ENCODE assay signal across 1 cellular context in the genomic region with DNA sequence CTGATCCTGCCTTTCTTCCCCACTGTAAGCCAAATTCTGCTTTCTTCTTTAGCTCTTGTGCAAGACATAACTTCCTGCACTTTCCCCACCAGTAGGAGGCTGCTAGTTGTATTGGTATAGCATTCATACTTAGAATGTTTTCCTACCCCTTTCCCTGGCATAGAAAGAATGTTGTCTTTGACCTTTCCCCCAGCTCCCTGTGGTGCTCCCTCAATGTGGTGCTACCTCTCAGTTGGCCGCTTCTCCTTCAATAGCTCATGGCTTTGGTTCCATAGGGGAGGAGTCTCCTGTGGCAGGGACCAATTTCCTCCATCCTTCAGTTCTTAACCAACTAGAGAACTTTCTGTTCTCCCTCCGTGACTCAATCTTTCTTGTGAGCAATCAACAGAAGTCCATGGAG.
TF ChIP-seq lines count a peak whose summit lies in the region.

No MANE protein-coding gene starts in this region.

TF ChIP-seq in WTC11, 78 proteins besides CTCF, POLR2A, EP300 and RAD21 (continued from another document):
- TF ChIP-seq, protein P1, sequence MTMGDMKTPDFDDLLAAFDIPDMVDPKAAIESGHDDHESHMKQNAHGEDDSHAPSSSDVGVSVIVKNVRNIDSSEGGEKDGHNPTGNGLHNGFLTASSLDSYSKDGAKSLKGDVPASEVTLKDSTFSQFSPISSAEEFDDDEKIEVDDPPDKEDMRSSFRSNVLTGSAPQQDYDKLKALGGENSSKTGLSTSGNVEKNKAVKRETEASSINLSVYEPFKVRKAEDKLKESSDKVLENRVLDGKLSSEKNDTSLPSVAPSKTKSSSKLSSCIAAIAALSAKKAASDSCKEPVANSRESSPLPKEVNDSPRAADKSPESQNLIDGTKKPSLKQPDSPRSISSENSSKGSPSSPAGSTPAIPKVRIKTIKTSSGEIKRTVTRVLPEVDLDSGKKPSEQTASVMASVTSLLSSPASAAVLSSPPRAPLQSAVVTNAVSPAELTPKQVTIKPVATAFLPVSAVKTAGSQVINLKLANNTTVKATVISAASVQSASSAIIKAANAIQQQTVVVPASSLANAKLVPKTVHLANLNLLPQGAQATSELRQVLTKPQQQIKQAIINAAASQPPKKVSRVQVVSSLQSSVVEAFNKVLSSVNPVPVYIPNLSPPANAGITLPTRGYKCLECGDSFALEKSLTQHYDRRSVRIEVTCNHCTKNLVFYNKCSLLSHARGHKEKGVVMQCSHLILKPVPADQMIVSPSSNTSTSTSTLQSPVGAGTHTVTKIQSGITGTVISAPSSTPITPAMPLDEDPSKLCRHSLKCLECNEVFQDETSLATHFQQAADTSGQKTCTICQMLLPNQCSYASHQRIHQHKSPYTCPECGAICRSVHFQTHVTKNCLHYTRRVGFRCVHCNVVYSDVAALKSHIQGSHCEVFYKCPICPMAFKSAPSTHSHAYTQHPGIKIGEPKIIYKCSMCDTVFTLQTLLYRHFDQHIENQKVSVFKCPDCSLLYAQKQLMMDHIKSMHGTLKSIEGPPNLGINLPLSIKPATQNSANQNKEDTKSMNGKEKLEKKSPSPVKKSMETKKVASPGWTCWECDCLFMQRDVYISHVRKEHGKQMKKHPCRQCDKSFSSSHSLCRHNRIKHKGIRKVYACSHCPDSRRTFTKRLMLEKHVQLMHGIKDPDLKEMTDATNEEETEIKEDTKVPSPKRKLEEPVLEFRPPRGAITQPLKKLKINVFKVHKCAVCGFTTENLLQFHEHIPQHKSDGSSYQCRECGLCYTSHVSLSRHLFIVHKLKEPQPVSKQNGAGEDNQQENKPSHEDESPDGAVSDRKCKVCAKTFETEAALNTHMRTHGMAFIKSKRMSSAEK (CRISPR knock-in tag; IDR thresholded peaks at IDR 0.05; ENCODE audit: borderline replicate concordance) = no peak
- TF ChIP-seq, protein P2, sequence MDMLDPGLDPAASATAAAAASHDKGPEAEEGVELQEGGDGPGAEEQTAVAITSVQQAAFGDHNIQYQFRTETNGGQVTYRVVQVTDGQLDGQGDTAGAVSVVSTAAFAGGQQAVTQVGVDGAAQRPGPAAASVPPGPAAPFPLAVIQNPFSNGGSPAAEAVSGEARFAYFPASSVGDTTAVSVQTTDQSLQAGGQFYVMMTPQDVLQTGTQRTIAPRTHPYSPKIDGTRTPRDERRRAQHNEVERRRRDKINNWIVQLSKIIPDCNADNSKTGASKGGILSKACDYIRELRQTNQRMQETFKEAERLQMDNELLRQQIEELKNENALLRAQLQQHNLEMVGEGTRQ (CRISPR knock-in tag; IDR thresholded peaks at IDR 0.05) = no peak
- no peak for TF ChIP-seq SOX15 (CRISPR knock-in tag; IDR thresholded peaks at IDR 0.05)
- no peak for TF ChIP-seq ESRRA (CRISPR knock-in tag; IDR thresholded peaks at IDR 0.05; ENCODE audit: borderline replicate concordance)
- TF ChIP-seq RORB (CRISPR knock-in tag; IDR thresholded peaks at IDR 0.05) = no peak
- TF ChIP-seq ZNF317 (CRISPR knock-in tag; IDR thresholded peaks at IDR 0.05; ENCODE audit: borderline replicate concordance, low read depth) = no peak
- TF ChIP-seq, protein P3, sequence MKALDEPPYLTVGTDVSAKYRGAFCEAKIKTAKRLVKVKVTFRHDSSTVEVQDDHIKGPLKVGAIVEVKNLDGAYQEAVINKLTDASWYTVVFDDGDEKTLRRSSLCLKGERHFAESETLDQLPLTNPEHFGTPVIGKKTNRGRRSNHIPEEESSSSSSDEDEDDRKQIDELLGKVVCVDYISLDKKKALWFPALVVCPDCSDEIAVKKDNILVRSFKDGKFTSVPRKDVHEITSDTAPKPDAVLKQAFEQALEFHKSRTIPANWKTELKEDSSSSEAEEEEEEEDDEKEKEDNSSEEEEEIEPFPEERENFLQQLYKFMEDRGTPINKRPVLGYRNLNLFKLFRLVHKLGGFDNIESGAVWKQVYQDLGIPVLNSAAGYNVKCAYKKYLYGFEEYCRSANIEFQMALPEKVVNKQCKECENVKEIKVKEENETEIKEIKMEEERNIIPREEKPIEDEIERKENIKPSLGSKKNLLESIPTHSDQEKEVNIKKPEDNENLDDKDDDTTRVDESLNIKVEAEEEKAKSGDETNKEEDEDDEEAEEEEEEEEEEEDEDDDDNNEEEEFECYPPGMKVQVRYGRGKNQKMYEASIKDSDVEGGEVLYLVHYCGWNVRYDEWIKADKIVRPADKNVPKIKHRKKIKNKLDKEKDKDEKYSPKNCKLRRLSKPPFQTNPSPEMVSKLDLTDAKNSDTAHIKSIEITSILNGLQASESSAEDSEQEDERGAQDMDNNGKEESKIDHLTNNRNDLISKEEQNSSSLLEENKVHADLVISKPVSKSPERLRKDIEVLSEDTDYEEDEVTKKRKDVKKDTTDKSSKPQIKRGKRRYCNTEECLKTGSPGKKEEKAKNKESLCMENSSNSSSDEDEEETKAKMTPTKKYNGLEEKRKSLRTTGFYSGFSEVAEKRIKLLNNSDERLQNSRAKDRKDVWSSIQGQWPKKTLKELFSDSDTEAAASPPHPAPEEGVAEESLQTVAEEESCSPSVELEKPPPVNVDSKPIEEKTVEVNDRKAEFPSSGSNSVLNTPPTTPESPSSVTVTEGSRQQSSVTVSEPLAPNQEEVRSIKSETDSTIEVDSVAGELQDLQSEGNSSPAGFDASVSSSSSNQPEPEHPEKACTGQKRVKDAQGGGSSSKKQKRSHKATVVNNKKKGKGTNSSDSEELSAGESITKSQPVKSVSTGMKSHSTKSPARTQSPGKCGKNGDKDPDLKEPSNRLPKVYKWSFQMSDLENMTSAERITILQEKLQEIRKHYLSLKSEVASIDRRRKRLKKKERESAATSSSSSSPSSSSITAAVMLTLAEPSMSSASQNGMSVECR (CRISPR knock-in tag; IDR thresholded peaks at IDR 0.05; ENCODE audit: borderline replicate concordance) = no peak
- no peak for TF ChIP-seq NR1H2 (CRISPR knock-in tag; IDR thresholded peaks at IDR 0.05)
TF ChIP-seq in WTC11: peak in this region for 0.
